ENCODE assay signal across 8 cellular contexts in genomic region chr19:3849092-3849491, GRCh38. TPM values are rescaled to one million over a fixed set of nuclear protein-coding genes. Genes with fewer than 3 reads are reported as not detected.
DNase-seq lines count a peak whose midpoint lies in the region; ATAC-seq and TF ChIP-seq lines count a peak whose summit lies in the region.

No MANE protein-coding gene starts in this region.

- intact Hi-C loops in Caco-2 (cut with micrococcal nuclease; ENCODE audit: unreplicated experiment) (no loop called here), IMR-90 (cut with micrococcal nuclease) (no loop called here), testis (cut with DNase I; ENCODE audit: low total_unique reads) (no loop called here)
- intact Hi-C loops in activated CD4-positive, alpha-beta T cell treated with anti-CD3 and anti-CD28 coated beads, Interleukin-2, amount 10 ng/mL, durations not matched to agents 24 days and 14 days (cut with micrococcal nuclease), result no loop called here

- H4K20me1 ChIP-seq in IMR-90 (ENCODE audit: insufficient read depth, low read length), result peaks cover 3% of the 10 kb centered on the region; the same call in 1 of the 2 replicates

- H3K4me3 Mint-ChIP-seq in Caco-2 (ENCODE audit: unreplicated experiment), result no peak overlapping the region
- no peak overlapping the region for H3K4me3 Mint-ChIP-seq in activated CD4-positive, alpha-beta T cell treated with anti-CD3 and anti-CD28 coated beads, Interleukin-2, amount 10 ng/mL, durations not matched to agents 24 days and 14 days

- BruUV-seq in Caco-2 (replicated peaks; lab: Mats Ljungman, UMichigan) (no TSS peak), IMR-90 (replicated peaks; lab: Mats Ljungman, UMichigan) (no TSS peak)

- no CpG with 5 or more reads among the region's 5 CpGs for WGBS in IMR-90 (ENCODE audit: extremely low coverage in 2 of 2, insufficient read length in 1 of 2), 2 experiments
- WGBS in testis, 2 donors, result 61 to 79% methylated on average over 3 to 5 of the region's 5 CpGs

- no peak overlapping the region for H4K8ac ChIP-seq in IMR-90 (ENCODE audit: low read depth in 2 of 2, low read length in 2 of 2)

- H2BK120ac ChIP-seq in IMR-90 (ENCODE audit: low read depth, low read length), result no peak overlapping the region

- DNase-seq in Caco-2 (peak; percentile 46), IMR-90 (no peak), foreskin keratinocyte (peak in 1 of 2 donors; percentile 35), erythroblast (lab: John Stamatoyannopoulos, UW) (no peak), testis (no peak)
- peak; percentile 76 for DNase-seq in activated CD4-positive, alpha-beta T cell treated with anti-CD3 and anti-CD28 coated beads, Interleukin-2, amount 10 ng/mL, durations not matched to agents 24 days and 14 days
- peak; percentile 12 for DNase-seq in stimulated activated CD8-positive, alpha-beta memory T cell treated with anti-CD3 and anti-CD28 coated beads, Interleukin-15, amount 100 ng/mL, for 1 hour (ENCODE audit: low read depth)

- H3K4me3 ChIP-seq in Caco-2 (ENCODE audit: low read depth, low read length) (no peak overlapping the region), IMR-90 (ENCODE audit: insufficient read depth, low read depth, low read length) (no peak overlapping the region), testis (no peak overlapping the region)

- in situ Hi-C loops in IMR-90 (cut with MboI; ENCODE audit: low sequenced_read_pairs), result no loop called here

- CTCF ChIA-PET in Caco-2 (lab: Charles Lee) (interaction anchor here (0.6 kb wide), 2 partner anchors 65 to 241 kb away, joined by 3 to 7 read pairs; no protein-coding TSS in a partner anchor), IMR-90 (lab: Yijun Ruan, JAX) (no interaction called here)

- H3K9me3 Mint-ChIP-seq in Caco-2 (ENCODE audit: unreplicated experiment), result peaks cover 11% of the 10 kb centered on the region
- H3K9me3 Mint-ChIP-seq in activated CD4-positive, alpha-beta T cell treated with anti-CD3 and anti-CD28 coated beads, Interleukin-2, amount 10 ng/mL, durations not matched to agents 24 days and 14 days, result peaks cover 12% of the 10 kb centered on the region

- no peak overlapping the region for H3K56ac ChIP-seq in IMR-90 (ENCODE audit: extremely low read depth, insufficient read depth, low read length)

- H4K5ac ChIP-seq in IMR-90 (ENCODE audit: low read depth, low read length), result no peak overlapping the region

- H2AK9ac ChIP-seq in IMR-90 (replicated peaks; ENCODE audit: low read depth, low read length, poor library complexity), result no peak overlapping the region

- H3K18ac ChIP-seq in IMR-90 (ENCODE audit: low read depth, low read length), result no peak overlapping the region

- H3K23ac ChIP-seq in IMR-90 (ENCODE audit: low read depth, low read length), result no peak overlapping the region

- no peaks in the 10 kb centered on the region for H3K9me1 ChIP-seq in IMR-90 (ENCODE audit: insufficient read depth, low read length)

- dilution Hi-C loops in IMR-90 (cut with HindIII; ENCODE audit: low sequenced_read_pairs, unreplicated experiment), result no loop called here

- no peak overlapping the region for H3K4ac ChIP-seq in IMR-90 (ENCODE audit: low read depth, low read length)

- no peak overlapping the region for H2BK5ac ChIP-seq in IMR-90 (ENCODE audit: low read depth, low read length, poor library complexity, severe bottlenecking)

- H2AK5ac ChIP-seq in IMR-90 (ENCODE audit: low read depth, low read length), result no peak overlapping the region

- no peak for TF ChIP-seq POLR2A in IMR-90 (IDR thresholded peaks at IDR 0.05; ENCODE audit: low read depth, low read length)
- no peak for TF ChIP-seq POLR2A in erythroblast (IDR thresholded peaks at IDR 0.05; ENCODE audit: low read length)
- no peak for TF ChIP-seq POLR2A in testis (IDR thresholded peaks at IDR 0.05)

- H3K4me2 ChIP-seq in IMR-90 (ENCODE audit: low read depth, low read length), result no peak overlapping the region

- no peak overlapping the region for H2BK15ac ChIP-seq in IMR-90 (ENCODE audit: low read depth, low read length)

- no peak overlapping the region for H3K27ac ChIP-seq in IMR-90 (ENCODE audit: insufficient read depth, low read length)
- no peak overlapping the region for H3K27ac ChIP-seq in foreskin keratinocyte
- H3K27ac ChIP-seq in testis, result no peak overlapping the region

- H3K36me3 ChIP-seq in Caco-2 (ENCODE audit: control insufficient read depth, insufficient read depth, low read length), result no peaks in the 10 kb centered on the region
- no peaks in the 10 kb centered on the region for H3K36me3 ChIP-seq in IMR-90 (ENCODE audit: control insufficient read depth, insufficient read depth, low read length)
- no peaks in the 10 kb centered on the region for H3K36me3 ChIP-seq in testis (ENCODE audit: low read depth, missing control alignments)

- H3K9ac ChIP-seq in IMR-90 (ENCODE audit: low read depth, low read length), result no peak overlapping the region

- ATAC-seq in IMR-90 (ENCODE audit: low read depth), result peak; percentile 63; the same call in 1 of the 2 replicates
- no peak for ATAC-seq in foreskin keratinocyte
- no peak for ATAC-seq in GM19455 (IDR thresholded peaks at IDR 0.05; ENCODE audit: unreplicated experiment)

- no peaks in the 10 kb centered on the region for H3K27me3 Mint-ChIP-seq in Caco-2 (ENCODE audit: insufficient read depth, unreplicated experiment)
- no peaks in the 10 kb centered on the region for H3K27me3 Mint-ChIP-seq in activated CD4-positive, alpha-beta T cell treated with anti-CD3 and anti-CD28 coated beads, Interleukin-2, amount 10 ng/mL, durations not matched to agents 24 days and 14 days

- TF ChIP-seq CTCF in Caco-2 (IDR thresholded peaks at IDR 0.05; ENCODE audit: insufficient read depth in 1 of 2, low read depth in 1 of 2, low read length in 1 of 2, severe bottlenecking in 1 of 2, unreplicated experiment in 1 of 2) (peak; percentile 20 to 48), IMR-90 (conservative IDR thresholded peaks at IDR 0.05; ENCODE audit: low read depth, low read length) (peak; percentile 26; the same call in 1 of the 2 replicates), foreskin keratinocyte (conservative IDR thresholded peaks at IDR 0.05) (peak; percentile 56), testis (IDR thresholded peaks at IDR 0.05) (no peak)

- H3K27ac Mint-ChIP-seq in Caco-2 (ENCODE audit: unreplicated experiment), result no peak overlapping the region
- no peak overlapping the region for H3K27ac Mint-ChIP-seq in activated CD4-positive, alpha-beta T cell treated with anti-CD3 and anti-CD28 coated beads, Interleukin-2, amount 10 ng/mL, durations not matched to agents 24 days and 14 days

- H2AFZ ChIP-seq in IMR-90 (replicated peaks; ENCODE audit: low read length, poor library complexity), result peak overlapping the region; percentile 23

- POLR2A ChIA-PET in Caco-2 (lab: Charles Lee) (no interaction called here), IMR-90 (lab: Charles Lee; ENCODE audit: unreplicated experiment) (no interaction called here)

- no peaks in the 10 kb centered on the region for H3K79me1 ChIP-seq in IMR-90 (ENCODE audit: low read depth in 1 of 2, low read length in 2 of 2)

- no peaks in the 10 kb centered on the region for H3K4me1 Mint-ChIP-seq in Caco-2 (ENCODE audit: low read depth, unreplicated experiment)
- H3K4me1 Mint-ChIP-seq in activated CD4-positive, alpha-beta T cell treated with anti-CD3 and anti-CD28 coated beads, Interleukin-2, amount 10 ng/mL, durations not matched to agents 24 days and 14 days, result no peaks in the 10 kb centered on the region

- no peak; the same call in 1 of the 2 replicates for TF ChIP-seq RAD21 in IMR-90 (IDR thresholded peaks at IDR 0.05; ENCODE audit: low read length)

- no peak overlapping the region for H2BK20ac ChIP-seq in IMR-90 (ENCODE audit: low read depth, low read length)

- no peaks in the 10 kb centered on the region for H3K4me1 ChIP-seq in Caco-2
- no peaks in the 10 kb centered on the region for H3K4me1 ChIP-seq in IMR-90 (ENCODE audit: control insufficient read depth, insufficient read depth, low read length)
- no peaks in the 10 kb centered on the region for H3K4me1 ChIP-seq in foreskin keratinocyte
- H3K4me1 ChIP-seq in testis, result no peaks in the 10 kb centered on the region

- no peaks in the 10 kb centered on the region for H3K27me3 ChIP-seq in Caco-2 (replicated peaks; ENCODE audit: control insufficient read depth, insufficient read depth, low read length)
- H3K27me3 ChIP-seq in IMR-90 (ENCODE audit: control insufficient read depth, insufficient read depth, low read length), result peaks cover 18% of the 10 kb centered on the region
- H3K27me3 ChIP-seq in foreskin keratinocyte, result peaks cover 35% of the 10 kb centered on the region
- H3K27me3 ChIP-seq in testis, result no peaks in the 10 kb centered on the region

- H3K14ac ChIP-seq in IMR-90 (replicated peaks; ENCODE audit: low read depth, low read length), result no peak overlapping the region

- H3K9me3 ChIP-seq in Caco-2 (peaks cover 4% of the 10 kb centered on the region), IMR-90 (ENCODE audit: control insufficient read depth, insufficient read depth, low read length) (peaks cover 15% of the 10 kb centered on the region), testis (no peaks in the 10 kb centered on the region)

- no peak overlapping the region for H4K91ac ChIP-seq in IMR-90 (ENCODE audit: insufficient read depth, low read depth, low read length)

- H3K36me3 Mint-ChIP-seq in Caco-2 (ENCODE audit: insufficient read depth, unreplicated experiment), result peaks cover 9% of the 10 kb centered on the region
- H3K36me3 Mint-ChIP-seq in activated CD4-positive, alpha-beta T cell treated with anti-CD3 and anti-CD28 coated beads, Interleukin-2, amount 10 ng/mL, durations not matched to agents 24 days and 14 days (ENCODE audit: low read depth), result no peaks in the 10 kb centered on the region

RNA-seq across cellular contexts. Expression of gene ZFR2, which starts 19.7 kb away (rescaled TPM):
- total RNA-seq in Caco-2 (2022) (not detected in 2 replicates), IMR-90 (2012; rRNA removed) (0.28 TPM in 1 of 2 replicates, not detected in the other), foreskin keratinocyte (0.17 TPM in 1 of 2 replicates, not detected in the other), testis (10 to 100 TPM; 23.4 to 34.1 TPM)
- polyA plus RNA-seq in IMR-90 (2012; rRNA removed) (0.10 and 0.19 TPM in 2 replicates), foreskin keratinocyte (0.13 TPM in 1 of 2 replicates, not detected in the other), testis (ENCODE audit: insufficient read depth, low read depth, low replicate concordance) (35.0 TPM)
- 0.20 and 0.24 TPM in 2 replicates for polyA plus RNA-seq in IMR-90 (2012; cell fraction: cytosol; rRNA removed)
- polyA plus RNA-seq in IMR-90 (2012; cell fraction: nucleus; rRNA removed; ENCODE audit: low replicate concordance), result 0.23 TPM in 1 of 2 replicates, not detected in the other
- not detected in 2 replicates for total RNA-seq in activated CD4-positive, alpha-beta T cell treated with anti-CD3 and anti-CD28 coated beads, Interleukin-2, amount 10 ng/mL, durations not matched to agents 24 days and 14 days

RNA-seq across cellular contexts. Expression of gene ATCAY, which starts 31.4 kb away (rescaled TPM):
- total RNA-seq in Caco-2 (2022), result not detected in 2 replicates
- total RNA-seq in IMR-90 (2012; rRNA removed), result 0.28 and 0.36 TPM in 2 replicates
- 0.19 and 0.31 TPM in 2 replicates for polyA plus RNA-seq in IMR-90 (2012; rRNA removed)
- 0.12 and 0.15 TPM in 2 replicates for polyA plus RNA-seq in IMR-90 (2012; cell fraction: cytosol; rRNA removed)
- 0.10 and 0.19 TPM in 2 replicates for polyA plus RNA-seq in IMR-90 (2012; cell fraction: nucleus; rRNA removed; ENCODE audit: low replicate concordance)
- not detected in 2 replicates for total RNA-seq in activated CD4-positive, alpha-beta T cell treated with anti-CD3 and anti-CD28 coated beads, Interleukin-2, amount 10 ng/mL, durations not matched to agents 24 days and 14 days
- not detected in 2 replicates for total RNA-seq in foreskin keratinocyte
- polyA plus RNA-seq in foreskin keratinocyte, result not detected in 2 replicates
- total RNA-seq in testis, result 1 to 10 TPM; 1.7 to 4.8 TPM
- polyA plus RNA-seq in testis (ENCODE audit: insufficient read depth, low read depth, low replicate concordance), result 0.32 TPM

Comparison
In these comparisons a context has a peak if more than half of its experiments do, and no peak if none do; other contexts are left out.
1. DNase-seq: peak in Caco-2 (2 of 2), activated CD4-positive, alpha-beta T cell treated with anti-CD3 and anti-CD28 coated beads, Interleukin-2, amount 10 ng/mL, durations not matched to agents 24 days and 14 days (single experiment) and stimulated activated CD8-positive, alpha-beta memory T cell treated with anti-CD3 and anti-CD28 coated beads, Interleukin-15, amount 100 ng/mL, for 1 hour (single experiment); none in IMR-90 (single experiment), erythroblast (0 of 2) and testis (single experiment).
2. CTCF ChIP-seq: peak in Caco-2 (2 of 2), IMR-90 (single experiment) and foreskin keratinocyte (single experiment); none in testis (0 of 3).
3. RNA of gene ZFR2, which starts 19.7 kb away (total RNA-seq): 23.4 to 34.1 TPM in testis; not detected in Caco-2, not detected in activated CD4-positive, alpha-beta T cell treated with anti-CD3 and anti-CD28 coated beads, Interleukin-2, amount 10 ng/mL, durations not matched to agents 24 days and 14 days, 0.17 TPM in foreskin keratinocyte and 0.28 TPM in IMR-90; every median in the first group is over 10 times any median in the second.